Comparison of ENCODE assay signal across 17 cellular contexts in the genomic region with DNA sequence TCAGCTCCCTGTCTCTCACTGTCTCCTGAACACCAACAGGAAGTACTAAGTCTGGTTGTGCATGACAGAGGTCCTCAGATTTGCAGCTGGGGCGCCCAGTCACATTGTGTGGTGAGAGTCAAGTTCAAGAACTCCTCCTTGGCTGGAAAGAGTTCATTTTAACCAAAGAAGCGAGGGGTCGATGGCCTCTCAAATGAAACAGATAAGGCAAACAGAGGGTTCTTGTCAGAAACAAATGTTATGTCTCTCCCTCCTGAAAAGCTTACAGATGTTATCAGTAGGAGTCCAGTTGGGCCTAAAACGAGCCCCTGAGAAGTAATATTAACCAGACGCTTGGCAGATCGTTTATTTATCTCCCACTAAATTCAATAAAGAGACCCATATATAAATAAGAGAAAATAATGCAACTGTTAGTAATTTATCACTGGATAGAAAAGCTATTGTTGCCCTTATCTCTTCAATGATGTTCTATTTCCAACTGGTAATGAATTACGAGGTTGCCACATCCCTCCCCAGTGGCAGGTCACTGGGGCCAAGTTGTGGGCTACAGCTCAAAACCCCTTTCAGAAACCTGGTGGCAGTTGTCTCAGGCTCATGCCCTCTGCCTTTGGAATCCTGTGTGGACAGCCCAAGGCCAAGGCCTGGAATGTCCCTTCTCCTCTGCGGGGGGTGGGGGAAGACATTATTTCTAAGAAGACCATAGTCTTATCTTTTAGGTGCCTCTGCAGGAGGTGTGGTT.
DNase-seq lines count a peak whose midpoint lies in the region; ATAC-seq, FAIRE-seq and TF ChIP-seq lines count a peak whose summit lies in the region.
"Had no signal": no experiment of that assay in that cellular context is flagged by ENCODE, and none has a peak within 500 bp of the region (broad histone marks: within the 10 kb centered on the region; RNA-seq: fewer than 3 reads in every experiment).

No MANE protein-coding gene starts in this region.

- H3K23ac ChIP-seq in mesendoderm (ENCODE audit: low read length): no peak overlapping the region

- H3K27ac ChIP-seq in mesendoderm (ENCODE audit: low read depth, low read length) (no peak overlapping the region), A673 (ENCODE audit: low read depth, low read length, poor library complexity, severe bottlenecking) (no peak overlapping the region)
- H3K27ac ChIP-seq: RWPE1 had no signal

- peaks cover 0 to 3% (median 0%) of the 10 kb centered on the region in 5 donors for H3K27me3 Mint-ChIP-seq in naive thymus-derived CD8-positive, alpha-beta T cell
- H3K27me3 Mint-ChIP-seq: CD4-positive, alpha-beta T cell had no signal

- H3K4me1 Mint-ChIP-seq in naive thymus-derived CD8-positive, alpha-beta T cell: no peaks in the 10 kb centered on the region

- no peak overlapping the region for H4K5ac ChIP-seq in mesendoderm (ENCODE audit: low read length)

- no peaks in the 10 kb centered on the region for H3K79me1 ChIP-seq in mesendoderm (ENCODE audit: low read length)

- no peak overlapping the region for H3K4me3 ChIP-seq in choroid plexus epithelial cell (ENCODE audit: low read depth, low read length)
- no peak overlapping the region for H3K4me3 ChIP-seq in mesendoderm (ENCODE audit: low read length)
- no peak overlapping the region for H3K4me3 ChIP-seq in A673 (ENCODE audit: low read depth, low read length, poor library complexity, severe bottlenecking)
- H3K4me3 ChIP-seq: HAP-1 had no signal

- H3K4me3 Mint-ChIP-seq in naive thymus-derived CD8-positive, alpha-beta T cell: no peak overlapping the region
- H3K4me3 Mint-ChIP-seq: CD4-positive, alpha-beta T cell had no signal

- no peak overlapping the region for H3K56ac ChIP-seq in mesendoderm (ENCODE audit: low read length)

- peaks cover 4% of the 10 kb centered on the region for H3K9me3 ChIP-seq in A673 (ENCODE audit: low read depth, low read length, poor library complexity, severe bottlenecking)
- H3K9me3 ChIP-seq: HAP-1 had no signal

- H3K36me3 Mint-ChIP-seq in naive thymus-derived CD8-positive, alpha-beta T cell: no peaks in the 10 kb centered on the region

- H4K8ac ChIP-seq in mesendoderm (ENCODE audit: low read depth, low read length): no peak overlapping the region

- BruUV-seq in A673 (replicated peaks; lab: Mats Ljungman, UMichigan): no TSS peak

- no peak overlapping the region for H3K18ac ChIP-seq in mesendoderm (ENCODE audit: low read length)

- WGBS in mesendoderm (ENCODE audit: extremely low coverage, insufficient coverage, low lambda C conversion rate): no CpG with 5 or more reads among the region's 8 CpGs

- no peak overlapping the region for H2AK5ac ChIP-seq in mesendoderm (ENCODE audit: low read length)

- H3K4me2 ChIP-seq in mesendoderm (ENCODE audit: low read length): no peak overlapping the region

- ATAC-seq in esophagus mucosa: no peak
- no peak for ATAC-seq in naive thymus-derived CD8-positive, alpha-beta T cell

- TF ChIP-seq CTCF in choroid plexus epithelial cell (conservative IDR thresholded peaks at IDR 0.05; ENCODE audit: low read depth, low read length): no peak
- no peak for TF ChIP-seq CTCF in A673 (conservative IDR thresholded peaks at IDR 0.05; ENCODE audit: low read depth, low read length)

- peaks cover 0 to 7% (median 3%) of the 10 kb centered on the region in 9 donors for H3K9me3 Mint-ChIP-seq in naive thymus-derived CD8-positive, alpha-beta T cell
- H3K9me3 Mint-ChIP-seq: CD4-positive, alpha-beta T cell had no signal

- H3K27ac Mint-ChIP-seq in naive thymus-derived CD8-positive, alpha-beta T cell: no peak overlapping the region
- H3K27ac Mint-ChIP-seq: CD4-positive, alpha-beta T cell had no signal

- no peaks in the 10 kb centered on the region for H3K4me1 ChIP-seq in mesendoderm (ENCODE audit: control insufficient read depth, low read depth, low read length)
- H3K4me1 ChIP-seq in A673 (ENCODE audit: insufficient read depth, low read length, poor library complexity, severe bottlenecking): no peaks in the 10 kb centered on the region
- H3K4me1 ChIP-seq: BE2C, HAP-1 had no signal

- FAIRE-seq in RCC 7860 (lab: Jason Lieb, UNC): peak; percentile 58

- H3K79me2 ChIP-seq in mesendoderm (ENCODE audit: control insufficient read depth, insufficient read depth, low read length): no peaks in the 10 kb centered on the region

- no peak overlapping the region for H2BK5ac ChIP-seq in mesendoderm (ENCODE audit: low read length)

- H3K27me3 ChIP-seq in mesendoderm (ENCODE audit: insufficient read depth, low read length, poor library complexity) (no peaks in the 10 kb centered on the region), A673 (replicated peaks; ENCODE audit: insufficient read depth, low read depth, low read length, poor library complexity) (no peaks in the 10 kb centered on the region)
- H3K27me3 ChIP-seq: BE2C had no signal

- no peak overlapping the region for H2BK15ac ChIP-seq in mesendoderm (replicated peaks; ENCODE audit: low read depth)

- no peak overlapping the region for H3K4ac ChIP-seq in mesendoderm (ENCODE audit: low read depth, low read length)

- H3K9ac ChIP-seq in mesendoderm (ENCODE audit: low read length): no peak overlapping the region

- CTCF ChIA-PET in A673 (lab: Charles Lee): no interaction called here

- H3K36me3 ChIP-seq in mesendoderm (ENCODE audit: control insufficient read depth, insufficient read depth, low read length) (no peaks in the 10 kb centered on the region), A673 (ENCODE audit: insufficient read depth, low read length, poor library complexity, severe bottlenecking) (no peaks in the 10 kb centered on the region)
- H3K36me3 ChIP-seq: BE2C, HAP-1 had no signal

- no peak overlapping the region for H2BK120ac ChIP-seq in mesendoderm (ENCODE audit: low read depth, low read length)

- peak; percentile 64 for DNase-seq in RCC 7860 (ENCODE audit: low spot score)
- DNase-seq in choroid plexus epithelial cell (ENCODE audit: low read depth): peak; percentile 13
- DNase-seq in mesendoderm: peak; percentile 3
- no peak for DNase-seq in NCI-H526 treated with DMSO at 0.1 percent for 48 hours (lab: John Stamatoyannopoulos, UW)
- DNase-seq in naive thymus-derived CD8-positive, alpha-beta T cell: no peak
- no peak for DNase-seq in A673 (ENCODE audit: low spot score)
- DNase-seq: BE2C; Calu3; CD4-positive, alpha-beta T cell; DMS53; NCI-H1105; NCI-H1694 treated with DMSO at 0.1 percent for 48 hours; NK-92 treated with Interleukin-12 subunit alpha and Interleukin-12 subunit beta, amount 100 ng/mL, for 24 hours; SW 1271 had no signal

- POLR2A ChIA-PET in naive thymus-derived CD8-positive, alpha-beta T cell (lab: Charles Lee): no interaction called here
- POLR2A ChIA-PET in A673 (lab: Charles Lee; ENCODE audit: low non-redundant PET): interaction anchor here (0.6 kb wide), 1 partner anchor 28 kb away, joined by 3 read pairs; no protein-coding TSS in a partner anchor

- intact Hi-C loops in A673 (cut with micrococcal nuclease; ENCODE audit: unreplicated experiment): loop anchor here (5.0 kb wide), 1 partner anchor 139 kb away; no protein-coding TSS in a partner anchor

Comparison
In these comparisons a context has a peak if more than half of its experiments do, and no peak if none do; other contexts are left out.
1. DNase-seq: peak in RCC 7860 (single experiment), choroid plexus epithelial cell (single experiment) and mesendoderm (single experiment); none in NCI-H526 treated with DMSO at 0.1 percent for 48 hours (single experiment), naive thymus-derived CD8-positive, alpha-beta T cell (0 of 10) and A673 (single experiment).